In genomic region chr12:122996621-122997342, GRCh38 we compare ENCODE assay signal across 30 cellular contexts.
"Had no signal": no experiment of that assay in that cellular context is flagged by ENCODE, and none has a peak within 500 bp of the region (broad histone marks: within the 10 kb centered on the region; RNA-seq: fewer than 3 reads in every experiment).

No MANE protein-coding gene starts in this region.

- H3K9me3 ChIP-seq: ascending aorta, body of pancreas, breast epithelium, Peyer's patch, SJSA1, SK-N-SH had no signal

- H3K27ac ChIP-seq: ascending aorta, body of pancreas, breast epithelium, Peyer's patch, SJSA1 had no signal

- H3K27me3 ChIP-seq: ascending aorta, body of pancreas, breast epithelium, Peyer's patch, SJSA1 had no signal

- H3K4me3 ChIP-seq: ascending aorta, body of pancreas, breast epithelium, Peyer's patch, SJSA1 had no signal

- H3K27ac Mint-ChIP-seq: activated CD4-positive, alpha-beta T cell treated with anti-CD3 and anti-CD28 coated beads, Interleukin-2, amount 10 ng/mL, durations not matched to agents 24 days and 14 days; activated naive CD8-positive, alpha-beta T cell; T-helper 1 cell treated with Interleukin-12 subunit alpha and Interleukin-12 subunit beta and Interleukin-4 antibody, amounts not matched to agents 30 μg/mL and 1 μg/mL, for 36 hours; T-helper 2 cell treated with Interferon-gamma antibody and Interleukin-4, amounts not matched to agents 5 μg/mL and 100 μg/mL, for 36 hours had no signal

- ATAC-seq: body of pancreas, PC-3 had no signal

- H3K4me3 Mint-ChIP-seq: activated CD4-positive, alpha-beta T cell treated with anti-CD3 and anti-CD28 coated beads, Interleukin-2, amount 10 ng/mL, durations not matched to agents 24 days and 14 days; activated naive CD8-positive, alpha-beta T cell; T-helper 1 cell treated with Interleukin-12 subunit alpha and Interleukin-12 subunit beta and Interleukin-4 antibody, amounts not matched to agents 30 μg/mL and 1 μg/mL, for 36 hours; T-helper 2 cell treated with Interferon-gamma antibody and Interleukin-4, amounts not matched to agents 5 μg/mL and 100 μg/mL, for 36 hours had no signal

- H3K36me3 Mint-ChIP-seq: activated naive CD8-positive, alpha-beta T cell had no signal

- FAIRE-seq: TTC549 had no signal

- DNase-seq: activated CD4-positive, alpha-beta T cell treated with anti-CD3 and anti-CD28 coated beads, Interleukin-2, amount 10 ng/mL, durations not matched to agents 24 days and 14 days; activated CD4-positive, alpha-beta T cell treated with anti-CD3 and anti-CD28 coated beads, Interleukin-2, amount 50 U/mL, for 48 hours; activated CD8-positive, alpha-beta memory T cell treated with anti-CD3 and anti-CD28 coated beads, Interleukin-2, amount 50 U/mL, for 4 hours; activated effector memory CD4-positive, alpha-beta T cell treated with Interleukin-2 at 50 U/mL for 16 hours; activated T-cell treated with anti-CD3 and anti-CD28 coated beads, Interleukin-2, amount 50 U/mL, for 48 hours; amygdala; body of pancreas; cerebellar nuclear complex; Karpas-422; KBM-7; NCI-H1105; NCI-H1417 treated with DMSO at 0.1 percent for 48 hours; NCI-H1930; NCI-H2081 treated with DMSO at 0.1 percent for 48 hours; NCI-H226; NCI-H524 treated with DMSO at 0.1 percent for 48 hours; NCI-H748 treated with DMSO at 0.1 percent for 48 hours; NK-92 treated with Interleukin-12 subunit alpha and Interleukin-12 subunit beta, amount 100 ng/mL, for 24 hours; PC-3; Peyer's patch; RPMI8226; SHP77 treated with DMSO at 0.1 percent for 48 hours; SK-N-SH had no signal

- H3K36me3 ChIP-seq: breast epithelium, SJSA1 had no signal

- H3K4me2 ChIP-seq: SK-N-SH had no signal

- H3K9ac ChIP-seq: SK-N-SH had no signal

- H3K27me3 Mint-ChIP-seq: activated CD4-positive, alpha-beta T cell treated with anti-CD3 and anti-CD28 coated beads, Interleukin-2, amount 10 ng/mL, durations not matched to agents 24 days and 14 days; activated naive CD8-positive, alpha-beta T cell had no signal

- H3K9me3 Mint-ChIP-seq: activated CD4-positive, alpha-beta T cell treated with anti-CD3 and anti-CD28 coated beads, Interleukin-2, amount 10 ng/mL, durations not matched to agents 24 days and 14 days; T-helper 1 cell treated with Interleukin-12 subunit alpha and Interleukin-12 subunit beta and Interleukin-4 antibody, amounts not matched to agents 30 μg/mL and 1 μg/mL, for 36 hours; T-helper 2 cell treated with Interferon-gamma antibody and Interleukin-4, amounts not matched to agents 5 μg/mL and 100 μg/mL, for 36 hours had no signal

- H3K4me1 ChIP-seq: ascending aorta, body of pancreas, SJSA1 had no signal
